In genomic region chr1:93846151-93846928, GRCh38 we compare ENCODE assay signal across 1 cellular context.
A peak's percentile ranks its signal among the peaks of the same experiment; 100 is the strongest.
TF ChIP-seq lines count a peak whose summit lies in the region.

No MANE protein-coding gene starts in this region.

TF ChIP-seq in H1, 55 proteins besides CTCF, POLR2A, EP300 and RAD21:
- TF ChIP-seq KDM1A (IDR thresholded peaks at IDR 0.05; ENCODE audit: borderline replicate concordance, low read length) (no peak), BCL11A (IDR thresholded peaks at IDR 0.05; ENCODE audit: low read depth in 2 of 2, low read length in 2 of 2) (no peak), POLR2AphosphoS5 (IDR thresholded peaks at IDR 0.05; ENCODE audit: low read depth, low read length) (no peak), GTF2F1 (IDR thresholded peaks at IDR 0.05; ENCODE audit: borderline replicate concordance, low read depth, low read length) (no peak), SP4 (IDR thresholded peaks at IDR 0.05; ENCODE audit: low read length) (no peak), SRF (IDR thresholded peaks at IDR 0.05; ENCODE audit: low read depth, low read length) (no peak), JUND (IDR thresholded peaks at IDR 0.05; ENCODE audit: low read length) (no peak), E2F6 (IDR thresholded peaks at IDR 0.05) (peak; percentile 18; the same call in 1 of the 2 replicates), TBP (IDR thresholded peaks at IDR 0.05; ENCODE audit: low read depth, low read length) (peak; percentile 45; the same call in 1 of the 2 replicates), ASH2L (IDR thresholded peaks at IDR 0.05; ENCODE audit: low read length) (peak; percentile 94), RFX5 (IDR thresholded peaks at IDR 0.05; ENCODE audit: borderline replicate concordance, low read depth, low read length) (no peak), CHD1 (IDR thresholded peaks at IDR 0.05; ENCODE audit: low read depth, low read length) (no peak), RXRA (IDR thresholded peaks at IDR 0.05; ENCODE audit: insufficient read depth, low read depth, low read length) (no peak), TAF1 (IDR thresholded peaks at IDR 0.05; ENCODE audit: low read depth, low read length) (peak; percentile 51; the same call in 1 of the 2 replicates), ATF3 (IDR thresholded peaks at IDR 0.05; ENCODE audit: insufficient read depth, low read depth, low read length) (no peak), HDAC2 (IDR thresholded peaks at IDR 0.05; ENCODE audit: borderline replicate concordance in 1 of 2, low read depth in 2 of 2, low read length in 2 of 2) (0 out of 4 replicates have a peak, but pooled peaks of 1 of the 2 experiments have one; percentile 3), RNF2 (IDR thresholded peaks at IDR 0.05; ENCODE audit: borderline replicate concordance, low read depth, low read length, missing control alignments, poor library complexity, severe bottlenecking) (no peak), KDM4A (IDR thresholded peaks at IDR 0.05; ENCODE audit: low read depth, low read length, severe bottlenecking) (peak; percentile 61), CEBPB (IDR thresholded peaks at IDR 0.05; ENCODE audit: low read depth, low read length) (no peak), CBX5 (IDR thresholded peaks at IDR 0.05; ENCODE audit: low read depth, low read length) (no peak), USF2 (IDR thresholded peaks at IDR 0.05; ENCODE audit: low read length) (no peak), KDM5A (IDR thresholded peaks at IDR 0.05; ENCODE audit: low read length) (no peak), CHD2 (IDR thresholded peaks at IDR 0.05; ENCODE audit: low read length) (no peak), GABPA (IDR thresholded peaks at IDR 0.05; ENCODE audit: borderline replicate concordance, insufficient read depth, low read length) (no peak), PHF8 (conservative IDR thresholded peaks at IDR 0.05; ENCODE audit: low read depth, low read length) (peak; percentile 64), JUN (IDR thresholded peaks at IDR 0.05; ENCODE audit: low read depth, low read length) (no peak), TAF7 (optimal IDR thresholded peaks at IDR 0.05; ENCODE audit: borderline replicate concordance, low read depth, low read length) (peak; percentile 13), CREB1 (IDR thresholded peaks at IDR 0.05) (peak; percentile 53; the same call in 1 of the 2 replicates), NANOG (IDR thresholded peaks at IDR 0.05; ENCODE audit: insufficient read depth, low read depth, low read length, poor library complexity, severe bottlenecking) (no peak), FOSL1 (IDR thresholded peaks at IDR 0.05; ENCODE audit: insufficient read depth, low read depth, low read length) (no peak), SP1 (IDR thresholded peaks at IDR 0.05; ENCODE audit: low read depth, low read length) (no peak), HDAC6 (IDR thresholded peaks at IDR 0.05; ENCODE audit: low read depth, low read length) (no peak), BRCA1 (IDR thresholded peaks at IDR 0.05; ENCODE audit: low read depth, low read length) (no peak), SUZ12 (IDR thresholded peaks at IDR 0.05; ENCODE audit: low read length) (no peak), POU5F1 (IDR thresholded peaks at IDR 0.05; ENCODE audit: low read depth, low read length) (no peak), TEAD4 (IDR thresholded peaks at IDR 0.05; ENCODE audit: low read depth, low read length) (no peak), EGR1 (IDR thresholded peaks at IDR 0.05; ENCODE audit: borderline replicate concordance, low read depth, low read length) (no peak), NRF1 (IDR thresholded peaks at IDR 0.05; ENCODE audit: low read depth, low read length) (no peak), SIN3A (conservative IDR thresholded peaks at IDR 0.05 in 1 of 2, IDR thresholded peaks at IDR 0.05 in 1 of 2; ENCODE audit: low read depth in 1 of 2, low read length in 2 of 2) (peak; percentile 23 to 53; a peak in 1 of 4 replicates), MAFK (IDR thresholded peaks at IDR 0.05; ENCODE audit: low read depth, low read length) (no peak), TCF12 (IDR thresholded peaks at IDR 0.05; ENCODE audit: low read depth, low read length) (no peak), SIRT6 (IDR thresholded peaks at IDR 0.05; ENCODE audit: low read length) (no peak), SP2 (IDR thresholded peaks at IDR 0.05; ENCODE audit: low read length) (no peak), CTBP2 (IDR thresholded peaks at IDR 0.05; ENCODE audit: borderline replicate concordance, insufficient read depth, insufficient read length, low read length) (no peak), ZNF274 (IDR thresholded peaks at IDR 0.05; ENCODE audit: borderline replicate concordance, extremely low read depth, low read length) (no peak), YY1 (IDR thresholded peaks at IDR 0.05; ENCODE audit: low read depth, low read length) (0 out of 2 replicates have a peak, but pooled peaks have one; percentile 37), RBBP5 (IDR thresholded peaks at IDR 0.05; ENCODE audit: borderline replicate concordance, low read depth, low read length) (peak; percentile 84), SAP30 (IDR thresholded peaks at IDR 0.05; ENCODE audit: insufficient read depth, insufficient replicate concordance, low read length) (no peak), CHD7 (IDR thresholded peaks at IDR 0.05; ENCODE audit: insufficient replicate concordance, low read length) (no peak), MAX (IDR thresholded peaks at IDR 0.05) (peak; percentile 43; the same call in 1 of the 2 replicates), CBX8 (IDR thresholded peaks at IDR 0.05; ENCODE audit: borderline replicate concordance, low read depth, low read length) (no peak), ATF2 (IDR thresholded peaks at IDR 0.05; ENCODE audit: low read length) (no peak), EZH2 (IDR thresholded peaks at IDR 0.05; ENCODE audit: low read depth, low read length, severe bottlenecking) (no peak), SIX5 (IDR thresholded peaks at IDR 0.05; ENCODE audit: low read depth, low read length) (no peak), BACH1 (IDR thresholded peaks at IDR 0.05; ENCODE audit: low read length) (no peak)
